In genomic region chr12:12684375-12685106, GRCh38 we compare ENCODE assay signal across 9 cellular contexts. TPM values are rescaled to one million over a fixed set of nuclear protein-coding genes. Genes with fewer than 3 reads are reported as not detected.
DNase-seq lines count a peak whose midpoint lies in the region; FAIRE-seq and TF ChIP-seq lines count a peak whose summit lies in the region.
"Had no signal": no experiment of that assay in that cellular context is flagged by ENCODE, and none has a peak within 500 bp of the region (broad histone marks: within the 10 kb centered on the region; RNA-seq: fewer than 3 reads in every experiment).

No MANE protein-coding gene starts in this region.

- H3K9me3 Mint-ChIP-seq in CD14-positive monocyte = peaks cover 0 to 4% (median 0%) of the 10 kb centered on the region in 7 donors

- TF ChIP-seq POLR2A in GM12891 (IDR thresholded peaks at IDR 0.05; ENCODE audit: low read depth, low read length) = no peak

- no peak for DNase-seq in GM12891 (ENCODE audit: insufficient read length, low spot score)
- DNase-seq in NCI-H1694 treated with DMSO at 0.1 percent for 48 hours (lab: John Stamatoyannopoulos, UW) = peak; percentile 99
- no peak for DNase-seq in CD14-positive monocyte (ENCODE audit: low spot score)
- no peak for DNase-seq in KG1 (lab: John Stamatoyannopoulos, UW)
- no peak for DNase-seq in coronary artery (ENCODE audit: low spot score)
- no peak for DNase-seq in T-helper 1 cell

- H3K4me1 Mint-ChIP-seq in CD14-positive monocyte = peaks cover 4% of the 10 kb centered on the region

- peaks cover 0 to 2% (median 1%) of the 10 kb centered on the region in 3 donors for H3K27me3 Mint-ChIP-seq in CD14-positive monocyte (ENCODE audit: low read depth in 3 of 3)

- H3K27ac Mint-ChIP-seq in CD14-positive monocyte = no peak overlapping the region

- intact Hi-C loops in CD14-positive monocyte (cut with micrococcal nuclease) = no loop called here

- H3K4me3 ChIP-seq in coronary artery = no peak overlapping the region
- H3K4me3 ChIP-seq: thoracic aorta had no signal

- no peak overlapping the region for H3K4me3 Mint-ChIP-seq in CD14-positive monocyte

- H3K36me3 Mint-ChIP-seq in CD14-positive monocyte = no peaks in the 10 kb centered on the region

- peak; percentile 55 for FAIRE-seq in GM12891 (lab: Jason Lieb, UNC)

- H3K27ac ChIP-seq in angular gyrus (ENCODE audit: low read depth, low read length) = peak overlapping the region; percentile 90
- peak overlapping the region; percentile 76 for H3K27ac ChIP-seq in layer of hippocampus (ENCODE audit: low read depth, low read length)
- no peak overlapping the region for H3K27ac ChIP-seq in coronary artery
- H3K27ac ChIP-seq: thoracic aorta had no signal

- no peak for TF ChIP-seq CTCF in CD14-positive monocyte (IDR thresholded peaks at IDR 0.05)
- TF ChIP-seq CTCF in coronary artery (IDR thresholded peaks at IDR 0.05) = no peak

- H3K27me3 ChIP-seq in layer of hippocampus (ENCODE audit: control insufficient read depth, insufficient read depth, low read length) = no peaks in the 10 kb centered on the region

TF ChIP-seq in GM12891, 5 proteins besides CTCF, POLR2A, EP300 and RAD21:
- TF ChIP-seq SPI1 (IDR thresholded peaks at IDR 0.05; ENCODE audit: low read depth, low read length) = no peak
- TF ChIP-seq POU2F2 (IDR thresholded peaks at IDR 0.05; ENCODE audit: low read depth, low read length) = no peak
- TF ChIP-seq PAX5 (IDR thresholded peaks at IDR 0.05; ENCODE audit: insufficient read depth, low read length, severe bottlenecking) = no peak
- TF ChIP-seq TAF1 (IDR thresholded peaks at IDR 0.05; ENCODE audit: low read depth, low read length) = no peak
- TF ChIP-seq POLR2AphosphoS5 (IDR thresholded peaks at IDR 0.05; ENCODE audit: low read depth, low read length) = no peak

RNA-seq across cellular contexts. Expression of gene GPR19, which starts 11.4 kb away (rescaled TPM):
- polyA plus RNA-seq in GM12891 (2012; ENCODE audit: low read depth, missing spikeins) = 1.4 TPM
- not detected for polyA plus RNA-seq in CD14-positive monocyte

RNA-seq across cellular contexts. Expression of gene CDKN1B, which starts 32.6 kb away (rescaled TPM):
- polyA plus RNA-seq in GM12891 (2012; ENCODE audit: low read depth, missing spikeins) = 11.8 TPM
- polyA plus RNA-seq in CD14-positive monocyte = 1 to 10 TPM; 9.2 to 9.5 TPM

Comparison
In these comparisons a context has a peak if more than half of its experiments do, and no peak if none do; other contexts are left out.
1. H3K27ac ChIP-seq: peak in angular gyrus (single experiment) and layer of hippocampus (single experiment); none in coronary artery (0 of 2).